In the genomic region with DNA sequence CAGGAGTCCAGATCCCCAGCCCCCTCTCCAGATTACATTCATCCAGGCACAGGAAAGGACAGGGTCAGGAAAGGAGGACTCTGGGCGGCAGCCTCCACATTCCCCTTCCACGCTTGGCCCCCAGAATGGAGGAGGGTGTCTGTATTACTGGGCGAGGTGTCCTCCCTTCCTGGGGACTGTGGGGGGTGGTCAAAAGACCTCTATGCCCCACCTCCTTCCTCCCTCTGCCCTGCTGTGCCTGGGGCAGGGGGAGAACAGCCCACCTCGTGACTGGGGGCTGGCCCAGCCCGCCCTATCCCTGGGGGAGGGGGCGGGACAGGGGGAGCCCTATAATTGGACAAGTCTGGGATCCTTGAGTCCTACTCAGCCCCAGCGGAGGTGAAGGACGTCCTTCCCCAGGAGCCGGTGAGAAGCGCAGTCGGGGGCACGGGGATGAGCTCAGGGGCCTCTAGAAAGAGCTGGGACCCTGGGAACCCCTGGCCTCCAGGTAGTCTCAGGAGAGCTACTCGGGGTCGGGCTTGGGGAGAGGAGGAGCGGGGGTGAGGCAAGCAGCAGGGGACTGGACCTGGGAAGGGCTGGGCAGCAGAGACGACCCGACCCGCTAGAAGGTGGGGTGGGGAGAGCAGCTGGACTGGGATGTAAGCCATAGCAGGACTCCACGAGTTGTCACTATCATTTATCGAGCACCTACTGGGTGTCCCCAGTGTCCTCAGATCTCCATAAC, we compare ENCODE assay signal across 8 cellular contexts. TPM values are rescaled to one million over a fixed set of nuclear protein-coding genes. Genes with fewer than 3 reads are reported as not detected.
DNase-seq lines count a peak whose midpoint lies in the region; ATAC-seq and TF ChIP-seq lines count a peak whose summit lies in the region.

A gene (plus strand): TSS at position 360 of the 724 bp plus-strand sequence. CDS start 829 bp downstream, outside the sequence.

- peaks cover 25% of the 10 kb centered on the region for H3K36me3 ChIP-seq in brain microvascular endothelial cell (replicated peaks)
- peaks cover 0 to 36% (median 28%) of the 10 kb centered on the region in 6 donors for H3K36me3 ChIP-seq in spleen

- H3K9me3 ChIP-seq in spleen = no peaks in the 10 kb centered on the region

- peaks cover 16 to 46% (median 32%) of the 10 kb centered on the region in 6 donors for H3K4me1 ChIP-seq in spleen

- DNase-seq in LHCN-M2 (ENCODE audit: low read depth) = no peak
- DNase-seq in brain microvascular endothelial cell = no peak
- DNase-seq in iPS-NIHi7 (ENCODE audit: extremely low spot score) = peak; percentile 73
- no peak for DNase-seq in spleen
- no peak for DNase-seq in NCI-H187 treated with DMSO at 0.1 percent for 48 hours (lab: John Stamatoyannopoulos, UW)
- no peak for DNase-seq in foreskin fibroblast
- no peak for DNase-seq in HK-2 (ENCODE audit: unreplicated experiment)

- no peak for ATAC-seq in GM21381 (IDR thresholded peaks at IDR 0.05; ENCODE audit: unreplicated experiment)

- WGBS in spleen, 5 donors = 2 to 8% (median 6%) methylated on average over 18 to 20 of the region's 20 CpGs

- peak in 1 of 3 donors; percentile 15 for TF ChIP-seq POLR2A in spleen (IDR thresholded peaks at IDR 0.05)

- in situ Hi-C loops in brain microvascular endothelial cell (cut with HindIII; ENCODE audit: low pct_ligation_motif_present, low sequenced_read_pairs) = no loop called here

- H3K4me3 ChIP-seq in brain microvascular endothelial cell (ENCODE audit: low read depth, low read length) (peak within 1 kb of the TSS; percentile 40), spleen (peak within 1 kb of the TSS in 7 of 8 donors; percentile 0 to 65 (median 22)), foreskin fibroblast (ENCODE audit: low read depth in 1 of 2, low read length in 2 of 2) (peak within 1 kb of the TSS in 1 of 2 donors; percentile 56)

- no peak for TF ChIP-seq CTCF in brain microvascular endothelial cell (IDR thresholded peaks at IDR 0.05; ENCODE audit: low read depth, low read length, missing control alignments)
- TF ChIP-seq CTCF in spleen (IDR thresholded peaks at IDR 0.05 in 8 of 11, conservative IDR thresholded peaks at IDR 0.05 in 3 of 11) = no peak
- no peak for TF ChIP-seq CTCF in foreskin fibroblast (IDR thresholded peaks at IDR 0.05; ENCODE audit: low read depth, low read length)

- H3K27me3 ChIP-seq in brain microvascular endothelial cell (replicated peaks) (peaks cover 2% of the 10 kb centered on the region), spleen (replicated peaks in 1 of 7) (peaks cover 0 to 34% (median 23%) of the 10 kb centered on the region in 7 donors)

- H3K27ac ChIP-seq in brain microvascular endothelial cell = no peak within 1 kb of the TSS
- H3K27ac ChIP-seq in spleen = peak within 1 kb of the TSS in 3 of 8 donors; percentile 25 to 65 (median 47)

- intact Hi-C loops in spleen (cut with DNase I; ENCODE audit: low total_unique reads) = loop anchor here (2.0 kb wide), 1 partner anchor 45 kb away; no protein-coding TSS in a partner anchor

RNA-seq across cellular contexts. Expression of the gene that starts here (rescaled TPM):
- total RNA-seq in LHCN-M2 (2014; rRNA removed) (25.3 and 84.6 TPM in 2 replicates), spleen (1,000 to 10,000 TPM in 1 of 7 donors, 100 to 1,000 TPM in 6; 321 to 2,099 (median 745) TPM)
- 7.1 TPM for polyA plus RNA-seq in LHCN-M2 (2012)
- 1,000 to 10,000 TPM in 1 of 3 donors, 100 to 1,000 TPM in 2; 198 to 1,046 (median 619) TPM for polyA plus RNA-seq in spleen
